9 cellular contexts compared by ENCODE assay signal in the genomic region with DNA sequence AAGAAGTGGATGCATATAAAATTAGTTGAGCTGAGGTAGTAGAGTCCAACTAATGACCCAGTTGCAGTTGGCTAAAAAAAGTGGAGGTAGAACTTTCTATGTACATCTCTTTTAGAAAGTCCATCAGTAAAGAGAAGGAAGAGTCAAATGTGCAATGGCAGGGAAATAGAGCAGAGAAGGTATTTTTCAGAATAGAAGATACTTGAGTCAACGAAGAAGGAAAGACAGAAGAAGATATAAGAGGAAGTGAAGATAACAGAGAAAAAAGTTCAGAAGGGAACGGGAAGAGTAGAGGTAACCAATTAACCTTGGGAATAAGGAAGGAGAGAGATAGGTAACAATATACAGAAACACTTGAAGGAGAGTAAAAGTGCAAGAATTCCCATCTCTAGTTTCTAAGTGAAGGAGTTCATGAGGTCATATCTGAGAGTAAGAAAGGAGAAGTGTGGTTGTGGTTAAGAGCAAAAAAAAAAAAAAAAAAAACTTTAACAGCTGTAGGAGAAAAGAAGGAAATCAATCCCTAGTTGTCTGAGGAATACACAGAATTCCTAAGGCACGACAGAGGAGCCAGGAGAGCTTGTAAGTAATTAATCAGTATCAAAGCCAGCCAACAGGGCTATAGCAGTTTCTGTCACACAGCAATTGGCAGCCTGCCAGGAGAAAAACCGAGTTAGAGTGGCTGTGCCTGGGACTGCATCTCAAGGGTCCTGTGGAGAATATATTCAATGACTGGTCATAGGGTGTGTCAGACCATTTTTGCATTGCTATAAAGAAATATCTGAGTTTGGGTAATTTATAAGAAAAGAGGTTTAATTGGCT.
A peak's percentile ranks its signal among the peaks of the same experiment; 100 is the strongest.
DNase-seq lines count a peak whose midpoint lies in the region; ATAC-seq, FAIRE-seq and TF ChIP-seq lines count a peak whose summit lies in the region.
"Had no signal": no experiment of that assay in that cellular context is flagged by ENCODE, and none has a peak within 500 bp of the region (broad histone marks: within the 10 kb centered on the region; RNA-seq: fewer than 3 reads in every experiment).

No MANE protein-coding gene starts in this region.

- no peaks in the 10 kb centered on the region for H3K27me3 ChIP-seq in small intestine (ENCODE audit: control insufficient read depth in 2 of 2, insufficient read depth in 2 of 2, low read length in 2 of 2)

- no peak for TF ChIP-seq CTCF in NB4 (IDR thresholded peaks at IDR 0.05; ENCODE audit: low read depth, low read length)
- no peak for TF ChIP-seq CTCF in WTC11 (IDR thresholded peaks at IDR 0.05)

- POLR2A ChIA-PET in WTC11 (lab: Charles Lee) = no interaction called here

- CTCF ChIA-PET in WTC11 (lab: Charles Lee) = interaction anchor here (0.6 to 1.4 kb wide), 3 partner anchors 62 to 335 kb away, joined by 3 to 5 read pairs (median 4); no protein-coding TSS in a partner anchor

- no peak for FAIRE-seq in small intestine (lab: Jason Lieb, UNC)
- FAIRE-seq: endometrium had no signal

- no peaks in the 10 kb centered on the region for H3K9me3 ChIP-seq in small intestine (ENCODE audit: control insufficient read depth, low read depth)

- no peak overlapping the region for H3K27ac ChIP-seq in small intestine (ENCODE audit: low read depth in 1 of 2, low read length in 1 of 2)

- no peaks in the 10 kb centered on the region for H3K4me1 Mint-ChIP-seq in activated T-helper 1 cell treated with anti-CD3 and anti-CD28 coated beads, Interleukin-12 subunit alpha, Interleukin-12 subunit beta, Interleukin-2, Interleukin-4 antibody, amounts not matched to agents 30 ng/mL and 10 ng/mL and 1 ng/mL, durations not matched to agents 14 hours and 24 hours and 36 hours (ENCODE audit: low read depth)
- H3K4me1 Mint-ChIP-seq in activated naive CD8-positive, alpha-beta T cell treated with anti-CD3 and anti-CD28 coated beads for 36 hours = peaks cover 19% of the 10 kb centered on the region
- H3K4me1 Mint-ChIP-seq in WTC11 = peaks cover 9% of the 10 kb centered on the region

- H3K9me3 Mint-ChIP-seq in activated T-helper 1 cell treated with anti-CD3 and anti-CD28 coated beads, Interleukin-12 subunit alpha, Interleukin-12 subunit beta, Interleukin-2, Interleukin-4 antibody, amounts not matched to agents 30 ng/mL and 10 ng/mL and 1 ng/mL, durations not matched to agents 14 hours and 24 hours and 36 hours = no peaks in the 10 kb centered on the region
- no peaks in the 10 kb centered on the region for H3K9me3 Mint-ChIP-seq in activated naive CD8-positive, alpha-beta T cell treated with anti-CD3 and anti-CD28 coated beads for 36 hours
- no peaks in the 10 kb centered on the region for H3K9me3 Mint-ChIP-seq in WTC11

- H3K36me3 Mint-ChIP-seq in activated T-helper 1 cell treated with anti-CD3 and anti-CD28 coated beads, Interleukin-12 subunit alpha, Interleukin-12 subunit beta, Interleukin-2, Interleukin-4 antibody, amounts not matched to agents 30 ng/mL and 10 ng/mL and 1 ng/mL, durations not matched to agents 14 hours and 24 hours and 36 hours (ENCODE audit: low read depth) = peaks cover 1% of the 10 kb centered on the region
- H3K36me3 Mint-ChIP-seq in activated naive CD8-positive, alpha-beta T cell treated with anti-CD3 and anti-CD28 coated beads for 36 hours = peaks cover 5% of the 10 kb centered on the region
- no peaks in the 10 kb centered on the region for H3K36me3 Mint-ChIP-seq in WTC11

- peak; percentile 1 for DNase-seq in activated T-helper 1 cell treated with Interleukin-2 at 50 U/mL for 16 hours (ENCODE audit: low read depth)
- DNase-seq in activated T-helper 1 cell treated with anti-CD3 and anti-CD28 coated beads, Interleukin-12 subunit alpha, Interleukin-12 subunit beta, Interleukin-2, Interleukin-4 antibody, amounts not matched to agents 30 ng/mL and 10 ng/mL and 1 ng/mL, durations not matched to agents 14 hours and 24 hours and 36 hours (ENCODE audit: low spot score) = no peak
- peak; percentile 11 for DNase-seq in NB4 (ENCODE audit: low read depth)
- DNase-seq in activated naive CD8-positive, alpha-beta T cell treated with anti-CD3 and anti-CD28 coated beads for 36 hours = peak; percentile 13
- peak; percentile 51 for DNase-seq in small intestine
- DNase-seq in WTC11 (ENCODE audit: low spot score) = no peak

- 31 to 37% (median 36%) methylated on average over 4 of the region's 4 CpGs for WGBS in small intestine, 3 donors

- H3K36me3 ChIP-seq in small intestine (ENCODE audit: control insufficient read depth in 2 of 2, insufficient read depth in 2 of 2, low read length in 2 of 2) = no peaks in the 10 kb centered on the region

- H3K4me3 ChIP-seq in NB4 (ENCODE audit: low read depth, low read length) = no peak overlapping the region
- no peak overlapping the region for H3K4me3 ChIP-seq in small intestine (ENCODE audit: low read depth in 1 of 2, low read length in 2 of 2)

- no peak overlapping the region for H3K27ac Mint-ChIP-seq in activated T-helper 1 cell treated with anti-CD3 and anti-CD28 coated beads, Interleukin-12 subunit alpha, Interleukin-12 subunit beta, Interleukin-2, Interleukin-4 antibody, amounts not matched to agents 30 ng/mL and 10 ng/mL and 1 ng/mL, durations not matched to agents 14 hours and 24 hours and 36 hours
- no peak overlapping the region for H3K27ac Mint-ChIP-seq in activated naive CD8-positive, alpha-beta T cell treated with anti-CD3 and anti-CD28 coated beads for 36 hours
- no peak overlapping the region for H3K27ac Mint-ChIP-seq in WTC11

- ATAC-seq in HG03196 (IDR thresholded peaks at IDR 0.05; ENCODE audit: unreplicated experiment) (no peak), WTC11 (no peak), HG03565 (IDR thresholded peaks at IDR 0.05; ENCODE audit: unreplicated experiment) (no peak)

- H3K4me3 Mint-ChIP-seq in activated T-helper 1 cell treated with anti-CD3 and anti-CD28 coated beads, Interleukin-12 subunit alpha, Interleukin-12 subunit beta, Interleukin-2, Interleukin-4 antibody, amounts not matched to agents 30 ng/mL and 10 ng/mL and 1 ng/mL, durations not matched to agents 14 hours and 24 hours and 36 hours = no peak overlapping the region
- no peak overlapping the region for H3K4me3 Mint-ChIP-seq in activated naive CD8-positive, alpha-beta T cell treated with anti-CD3 and anti-CD28 coated beads for 36 hours
- H3K4me3 Mint-ChIP-seq in WTC11 = no peak overlapping the region

- H3K27me3 Mint-ChIP-seq in activated T-helper 1 cell treated with anti-CD3 and anti-CD28 coated beads, Interleukin-12 subunit alpha, Interleukin-12 subunit beta, Interleukin-2, Interleukin-4 antibody, amounts not matched to agents 30 ng/mL and 10 ng/mL and 1 ng/mL, durations not matched to agents 14 hours and 24 hours and 36 hours (ENCODE audit: insufficient read depth) = peaks cover 4% of the 10 kb centered on the region
- H3K27me3 Mint-ChIP-seq in activated naive CD8-positive, alpha-beta T cell treated with anti-CD3 and anti-CD28 coated beads for 36 hours = no peaks in the 10 kb centered on the region
- H3K27me3 Mint-ChIP-seq in WTC11 (ENCODE audit: low read depth) = no peaks in the 10 kb centered on the region

- peaks cover 0 to 4% of the 10 kb centered on the region in 2 donors for H3K4me1 ChIP-seq in small intestine (ENCODE audit: control insufficient read depth in 2 of 2, insufficient read depth in 1 of 2, low read depth in 1 of 2, low read length in 1 of 2)

- intact Hi-C loops in activated T-helper 1 cell treated with anti-CD3 and anti-CD28 coated beads, Interleukin-12 subunit alpha, Interleukin-12 subunit beta, Interleukin-2, Interleukin-4 antibody, amounts not matched to agents 30 ng/mL and 10 ng/mL and 1 ng/mL, durations not matched to agents 14 hours and 24 hours and 36 hours (cut with micrococcal nuclease) = loop anchor here (10.0 kb wide), 1 partner anchor 915 kb away; a partner anchor contains a TSS

- TF ChIP-seq POLR2A in NB4 (IDR thresholded peaks at IDR 0.05; ENCODE audit: extremely low read depth, insufficient read length) = no peak

TF ChIP-seq in WTC11, 78 proteins besides CTCF, POLR2A, EP300 and RAD21:
- TF ChIP-seq ATF1 (CRISPR knock-in tag; IDR thresholded peaks at IDR 0.05) (no peak), TCF7 (CRISPR knock-in tag; IDR thresholded peaks at IDR 0.05; ENCODE audit: low read depth) (no peak)
TF ChIP-seq in WTC11: peak in this region for 0.

Comparison
In these comparisons a context has a peak if more than half of its experiments do, and no peak if none do; other contexts are left out.
1. DNase-seq: peak in activated T-helper 1 cell treated with Interleukin-2 at 50 U/mL for 16 hours (single experiment), NB4 (single experiment), activated naive CD8-positive, alpha-beta T cell treated with anti-CD3 and anti-CD28 coated beads for 36 hours (single experiment) and small intestine (single experiment); none in activated T-helper 1 cell treated with anti-CD3 and anti-CD28 coated beads, Interleukin-12 subunit alpha, Interleukin-12 subunit beta, Interleukin-2, Interleukin-4 antibody, amounts not matched to agents 30 ng/mL and 10 ng/mL and 1 ng/mL, durations not matched to agents 14 hours and 24 hours and 36 hours (single experiment) and WTC11 (single experiment).